2 cellular contexts compared by ENCODE assay signal in the genomic region with DNA sequence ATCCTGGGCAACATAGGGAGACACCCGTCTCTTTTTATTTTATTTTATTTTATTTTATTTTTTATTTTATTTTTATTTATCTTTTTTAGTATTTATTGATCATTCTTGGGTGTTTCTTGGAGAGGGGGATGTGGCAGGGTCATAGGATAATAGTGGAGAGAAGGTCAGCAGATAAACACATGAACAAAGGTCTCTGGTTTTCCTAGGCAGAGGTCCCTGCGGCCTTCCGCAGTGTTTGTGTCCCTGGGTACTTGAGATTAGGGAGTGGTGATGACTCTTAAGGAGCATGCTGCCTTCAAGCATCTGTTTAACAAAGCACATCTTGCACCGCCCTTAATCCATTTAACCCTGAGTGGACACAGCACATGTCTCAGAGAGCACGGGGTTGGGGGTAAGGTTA. TPM values are rescaled to one million over a fixed set of nuclear protein-coding genes. Genes with fewer than 3 reads are reported as not detected.
"Had no signal": no experiment of that assay in that cellular context is flagged by ENCODE, and none has a peak within 500 bp of the region (broad histone marks: within the 10 kb centered on the region; RNA-seq: fewer than 3 reads in every experiment).

No MANE protein-coding gene starts in this region.

RNA-seq across cellular contexts. Expression of a gene that starts 2.8 kb away (rescaled TPM):
- total RNA-seq: G401, GM12878 had no signal
- polyA plus RNA-seq: GM12878 had no signal

RNA-seq across cellular contexts. Expression of a gene that starts 11.4 kb away (rescaled TPM):
- total RNA-seq: G401 had no signal
